ENCODE assay signal across 17 cellular contexts in the genomic region with DNA sequence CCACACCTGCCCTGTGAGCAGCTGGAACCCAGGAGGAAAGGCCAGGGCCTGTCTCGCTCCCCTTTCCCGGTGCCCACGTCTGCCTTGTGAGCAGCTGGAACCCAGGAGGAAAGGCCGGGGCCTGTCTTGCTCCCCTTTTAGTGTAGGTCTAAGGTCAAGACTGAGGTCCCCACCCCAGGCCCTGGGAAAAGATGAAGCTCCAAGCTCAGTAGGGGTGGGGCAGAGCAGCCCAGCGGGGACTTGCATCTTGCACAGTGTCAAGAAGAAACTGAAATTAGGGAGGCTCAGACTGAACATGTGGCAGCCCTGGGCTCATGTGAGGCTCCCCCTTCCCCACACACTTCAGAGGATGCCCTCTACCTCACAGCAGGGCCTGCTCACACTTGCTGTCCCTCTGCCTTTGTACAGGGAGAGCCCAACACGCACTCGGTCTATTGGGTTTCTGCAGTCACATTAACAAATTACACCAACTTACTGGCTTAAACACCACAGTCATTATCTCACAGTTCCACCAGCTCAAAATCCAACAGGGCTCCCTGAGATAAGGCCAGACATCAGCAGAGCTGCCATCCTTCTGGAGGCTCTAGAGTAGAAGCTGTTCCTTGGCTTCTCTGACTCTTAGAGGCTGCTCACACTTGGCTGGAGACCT.
"Had no signal": no experiment of that assay in that cellular context is flagged by ENCODE, and none has a peak within 500 bp of the region (broad histone marks: within the 10 kb centered on the region; RNA-seq: fewer than 3 reads in every experiment).

No MANE protein-coding gene starts in this region.

- H3K9me3 ChIP-seq: prostate gland, transverse colon had no signal

- H3K27me3 ChIP-seq: body of pancreas, right lobe of liver, transverse colon had no signal

- H3K27ac ChIP-seq: body of pancreas, prostate gland, right lobe of liver, transverse colon had no signal

- H3K4me1 ChIP-seq: prostate gland had no signal

- ATAC-seq: body of pancreas; naive thymus-derived CD4-positive, alpha-beta T cell; WTC11 had no signal

- H3K4me3 ChIP-seq: body of pancreas, lung, prostate gland, right lobe of liver, transverse colon had no signal

- DNase-seq: activated CD4-positive, alpha-beta T cell treated with anti-CD3 and anti-CD28 coated beads, Interleukin-2, amount 10 ng/mL, durations not matched to agents 7 days and 5 days; activated naive CD4-positive, alpha-beta T cell treated with anti-CD3 and anti-CD28 coated beads, Interleukin-2, amount 50 U/mL, for 16 hours; activated T-cell treated with anti-CD3 and anti-CD28 coated beads for 4 hours; amniotic stem cell; cerebellar nuclear complex; left colon; naive thymus-derived CD4-positive, alpha-beta T cell; occipital lobe; right lobe of liver; stimulated activated CD4-positive, alpha-beta T cell treated with anti-CD3 and anti-CD28 coated beads, Interleukin-2, amount 100 ng/mL, for 24 hours; stimulated activated naive CD4-positive, alpha-beta T cell; substantia nigra; transverse colon had no signal
